15 cellular contexts compared by ENCODE assay signal in the genomic region with DNA sequence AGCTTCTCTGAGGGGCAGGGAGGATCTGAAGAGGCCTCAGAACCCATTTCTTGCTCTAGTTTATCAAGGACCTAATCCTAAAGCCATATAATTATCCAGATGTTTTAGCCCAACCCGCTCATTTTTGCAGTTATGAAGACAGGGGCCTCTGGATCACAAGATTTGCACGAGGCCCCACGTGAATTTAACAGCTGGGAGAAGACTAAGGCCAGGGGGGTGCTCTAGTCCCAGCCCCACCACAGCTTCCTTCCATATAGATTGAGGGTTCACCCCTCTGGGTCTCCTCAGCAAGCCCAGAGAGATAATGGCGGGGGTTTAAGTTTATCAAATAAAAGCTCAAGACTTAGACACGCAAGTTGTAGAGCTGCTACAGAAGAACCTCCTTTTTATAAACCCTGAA. TPM values are rescaled to one million over a fixed set of nuclear protein-coding genes. Genes with fewer than 3 reads are reported as not detected.
A peak's percentile ranks its signal among the peaks of the same experiment; 100 is the strongest.
DNase-seq lines count a peak whose midpoint lies in the region; ATAC-seq and TF ChIP-seq lines count a peak whose summit lies in the region.
"Had no signal": no experiment of that assay in that cellular context is flagged by ENCODE, and none has a peak within 500 bp of the region (broad histone marks: within the 10 kb centered on the region; RNA-seq: fewer than 3 reads in every experiment).

No MANE protein-coding gene starts in this region.

- H3K27me3 ChIP-seq in AG04450 (ENCODE audit: control insufficient read depth, insufficient read depth, low read length) (no peaks in the 10 kb centered on the region), adipocyte (replicated peaks; ENCODE audit: control insufficient read depth, insufficient read depth, low read length) (no peaks in the 10 kb centered on the region), psoas muscle (ENCODE audit: insufficient read depth in 3 of 3, low read length in 2 of 3) (no peaks in the 10 kb centered on the region)

- intact Hi-C loops in psoas muscle (cut with DNase I): no loop called here

- H3K9ac ChIP-seq in adipocyte (ENCODE audit: low read length): peak overlapping the region; percentile 86

- POLR2A ChIA-PET in AG04450 (lab: Yijun Ruan, JAX): interaction anchor here (0.6 to 1.3 kb wide), 3 partner anchors 20 to 167 kb away, joined by 3 to 5 read pairs (median 4); partner anchors contain the start of gene TMEM209

- ATAC-seq in psoas muscle (no peak), HG02973 (IDR thresholded peaks at IDR 0.05; ENCODE audit: unreplicated experiment) (no peak)

- DNase-seq in AG04450 (ENCODE audit: low read depth, low spot score) (no peak), adipocyte (ENCODE audit: low read depth) (no peak), left kidney (ENCODE audit: low read depth, low spot score) (peak; percentile 33), psoas muscle (no peak), UCSD-AML1 (lab: John Stamatoyannopoulos, UW; ENCODE audit: unreplicated experiment) (no peak), HT-29 (ENCODE audit: low spot score) (no peak), DMS114 treated with DMSO at 0.1 percent for 48 hours (lab: John Stamatoyannopoulos, UW; ENCODE audit: unreplicated experiment) (no peak)
- DNase-seq: erythroblast; NCI-H1694 treated with DMSO at 0.1 percent for 48 hours; NK-92 treated with Interleukin-12 subunit alpha and Interleukin-12 subunit beta, amount 100 ng/mL, for 24 hours; stimulated activated CD4-positive, alpha-beta T cell treated with anti-CD3 and anti-CD28 coated beads, Interleukin-12 subunit alpha, Interleukin-12 subunit beta, amount 100 ng/mL, for 4 hours; stimulated activated CD8-positive, alpha-beta memory T cell treated with anti-CD3 and anti-CD28 coated beads, Interleukin-4, amount 100 ng/mL, for 48 hours; T-helper 2 cell had no signal

- H3K36me3 ChIP-seq in adipocyte (ENCODE audit: control insufficient read depth, insufficient read depth, low read length, severe bottlenecking) (no peaks in the 10 kb centered on the region), psoas muscle (ENCODE audit: insufficient read depth in 1 of 2, low read depth in 1 of 2) (no peaks in the 10 kb centered on the region)

- 72 to 85% (median 74%) methylated on average over 5 of the region's 5 CpGs for WGBS in psoas muscle, 3 donors

- peak overlapping the region; percentile 100 for H3K27ac ChIP-seq in AG04450 (ENCODE audit: low read depth, low read length)
- H3K27ac ChIP-seq in psoas muscle: peak overlapping the region; percentile 86

- H3K4me1 ChIP-seq in adipocyte (ENCODE audit: control insufficient read depth, insufficient read depth, low read length): peaks cover 58% of the 10 kb centered on the region
- H3K4me1 ChIP-seq in psoas muscle: peaks cover 38% of the 10 kb centered on the region

- CTCF ChIA-PET in AG04450 (lab: Charles Lee): no interaction called here

- H3K9me3 ChIP-seq in AG04450 (ENCODE audit: control insufficient read depth, insufficient read depth, low read length) (peaks cover 15% of the 10 kb centered on the region), adipocyte (ENCODE audit: control insufficient read depth, low read length) (peaks cover 10% of the 10 kb centered on the region), psoas muscle (no peaks in the 10 kb centered on the region)

- TF ChIP-seq CTCF in AG04450 (IDR thresholded peaks at IDR 0.05; ENCODE audit: low read depth, low read length) (no peak), psoas muscle (IDR thresholded peaks at IDR 0.05) (no peak)

- H3K4me3 ChIP-seq in AG04450 (ENCODE audit: low read depth, low read length): no peak overlapping the region
- H3K4me3 ChIP-seq in adipocyte (ENCODE audit: low read length): peak overlapping the region; percentile 4
- H3K4me3 ChIP-seq in psoas muscle: no peak overlapping the region

RNA-seq across cellular contexts. Expression of gene CPA1, which starts 7.5 kb away (rescaled TPM):
- polyA plus RNA-seq in AG04450 (2011; rRNA removed) (0.07 and 0.09 TPM in 2 replicates), psoas muscle (1 to 10 TPM in 1 of 3 donors, under 1 TPM in 2; 0.18 to 1.0 (median 0.56) TPM)
- polyA minus RNA-seq in AG04450 (2011; rRNA and poly(A)+ RNA removed): not detected in 2 replicates
- total RNA-seq in psoas muscle: 1 to 10 TPM in 3 of 4 donors, under 1 TPM in 1; 0.52 to 4.6 (median 1.3) TPM
- not detected in 2 replicates for total RNA-seq in HT-29 (2014; rRNA removed; shearing (Covaris generic))
- total RNA-seq: activated CD8-positive, alpha-beta memory T cell treated with anti-CD3 and anti-CD28 coated beads for 36 hours had no signal

RNA-seq across cellular contexts. Expression of gene CPA5, which starts 28.2 kb away (rescaled TPM):
- 0.14 and 0.16 TPM in 2 replicates for polyA plus RNA-seq in AG04450 (2011; rRNA removed)
- polyA minus RNA-seq in AG04450 (2011; rRNA and poly(A)+ RNA removed): 0.23 TPM in 1 of 2 replicates, not detected in the other
- total RNA-seq in psoas muscle: 1 to 10 TPM in 2 of 4 donors, under 1 TPM in 1, not detected in 1; 0.73 to 5.2 (median 1.7) TPM
- polyA plus RNA-seq in psoas muscle: 1 to 10 TPM in 1 of 3 donors, under 1 TPM in 2; 0.42 to 1.3 (median 0.48) TPM
- total RNA-seq in HT-29 (2014; rRNA removed; shearing (Covaris generic)): not detected in 2 replicates
